ENCODE assay signal across 1 cellular context in the genomic region with DNA sequence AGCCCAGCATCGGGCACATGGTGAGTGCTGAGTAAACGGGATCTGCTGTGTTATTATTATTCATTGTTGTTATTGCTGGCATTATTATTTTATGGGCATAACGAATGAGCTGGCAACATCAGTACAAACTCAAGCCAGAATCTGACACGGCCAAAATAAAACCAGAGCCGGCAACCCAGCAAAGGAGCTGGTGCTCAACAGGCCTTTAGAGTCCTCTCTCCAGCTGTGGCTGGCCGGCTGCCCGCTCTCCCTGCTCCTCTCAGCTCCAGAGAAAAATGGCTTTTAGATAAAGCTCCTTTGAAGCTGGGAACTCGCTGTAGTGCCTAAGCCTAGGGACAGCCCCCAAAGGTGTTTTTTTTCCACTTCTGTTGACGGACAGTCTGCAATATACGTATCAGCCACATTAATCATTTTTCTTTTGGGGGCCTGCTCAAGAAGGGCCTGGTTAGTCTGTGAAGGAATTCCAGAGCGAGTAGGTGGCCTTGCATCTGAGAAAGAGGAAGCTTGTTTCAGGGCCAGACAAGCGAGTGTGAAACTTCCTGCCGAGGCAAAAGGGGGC.
TF ChIP-seq lines count a peak whose summit lies in the region.

No MANE protein-coding gene starts in this region.

TF ChIP-seq in WTC11, 78 proteins besides CTCF, POLR2A, EP300 and RAD21 (continued from another document):
- TF ChIP-seq, protein P1, sequence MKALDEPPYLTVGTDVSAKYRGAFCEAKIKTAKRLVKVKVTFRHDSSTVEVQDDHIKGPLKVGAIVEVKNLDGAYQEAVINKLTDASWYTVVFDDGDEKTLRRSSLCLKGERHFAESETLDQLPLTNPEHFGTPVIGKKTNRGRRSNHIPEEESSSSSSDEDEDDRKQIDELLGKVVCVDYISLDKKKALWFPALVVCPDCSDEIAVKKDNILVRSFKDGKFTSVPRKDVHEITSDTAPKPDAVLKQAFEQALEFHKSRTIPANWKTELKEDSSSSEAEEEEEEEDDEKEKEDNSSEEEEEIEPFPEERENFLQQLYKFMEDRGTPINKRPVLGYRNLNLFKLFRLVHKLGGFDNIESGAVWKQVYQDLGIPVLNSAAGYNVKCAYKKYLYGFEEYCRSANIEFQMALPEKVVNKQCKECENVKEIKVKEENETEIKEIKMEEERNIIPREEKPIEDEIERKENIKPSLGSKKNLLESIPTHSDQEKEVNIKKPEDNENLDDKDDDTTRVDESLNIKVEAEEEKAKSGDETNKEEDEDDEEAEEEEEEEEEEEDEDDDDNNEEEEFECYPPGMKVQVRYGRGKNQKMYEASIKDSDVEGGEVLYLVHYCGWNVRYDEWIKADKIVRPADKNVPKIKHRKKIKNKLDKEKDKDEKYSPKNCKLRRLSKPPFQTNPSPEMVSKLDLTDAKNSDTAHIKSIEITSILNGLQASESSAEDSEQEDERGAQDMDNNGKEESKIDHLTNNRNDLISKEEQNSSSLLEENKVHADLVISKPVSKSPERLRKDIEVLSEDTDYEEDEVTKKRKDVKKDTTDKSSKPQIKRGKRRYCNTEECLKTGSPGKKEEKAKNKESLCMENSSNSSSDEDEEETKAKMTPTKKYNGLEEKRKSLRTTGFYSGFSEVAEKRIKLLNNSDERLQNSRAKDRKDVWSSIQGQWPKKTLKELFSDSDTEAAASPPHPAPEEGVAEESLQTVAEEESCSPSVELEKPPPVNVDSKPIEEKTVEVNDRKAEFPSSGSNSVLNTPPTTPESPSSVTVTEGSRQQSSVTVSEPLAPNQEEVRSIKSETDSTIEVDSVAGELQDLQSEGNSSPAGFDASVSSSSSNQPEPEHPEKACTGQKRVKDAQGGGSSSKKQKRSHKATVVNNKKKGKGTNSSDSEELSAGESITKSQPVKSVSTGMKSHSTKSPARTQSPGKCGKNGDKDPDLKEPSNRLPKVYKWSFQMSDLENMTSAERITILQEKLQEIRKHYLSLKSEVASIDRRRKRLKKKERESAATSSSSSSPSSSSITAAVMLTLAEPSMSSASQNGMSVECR (CRISPR knock-in tag; IDR thresholded peaks at IDR 0.05; ENCODE audit: borderline replicate concordance): no peak
- TF ChIP-seq, protein P2, sequence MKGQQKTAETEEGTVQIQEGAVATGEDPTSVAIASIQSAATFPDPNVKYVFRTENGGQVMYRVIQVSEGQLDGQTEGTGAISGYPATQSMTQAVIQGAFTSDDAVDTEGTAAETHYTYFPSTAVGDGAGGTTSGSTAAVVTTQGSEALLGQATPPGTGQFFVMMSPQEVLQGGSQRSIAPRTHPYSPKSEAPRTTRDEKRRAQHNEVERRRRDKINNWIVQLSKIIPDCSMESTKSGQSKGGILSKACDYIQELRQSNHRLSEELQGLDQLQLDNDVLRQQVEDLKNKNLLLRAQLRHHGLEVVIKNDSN (CRISPR knock-in tag; IDR thresholded peaks at IDR 0.05): no peak
- TF ChIP-seq, protein P3, sequence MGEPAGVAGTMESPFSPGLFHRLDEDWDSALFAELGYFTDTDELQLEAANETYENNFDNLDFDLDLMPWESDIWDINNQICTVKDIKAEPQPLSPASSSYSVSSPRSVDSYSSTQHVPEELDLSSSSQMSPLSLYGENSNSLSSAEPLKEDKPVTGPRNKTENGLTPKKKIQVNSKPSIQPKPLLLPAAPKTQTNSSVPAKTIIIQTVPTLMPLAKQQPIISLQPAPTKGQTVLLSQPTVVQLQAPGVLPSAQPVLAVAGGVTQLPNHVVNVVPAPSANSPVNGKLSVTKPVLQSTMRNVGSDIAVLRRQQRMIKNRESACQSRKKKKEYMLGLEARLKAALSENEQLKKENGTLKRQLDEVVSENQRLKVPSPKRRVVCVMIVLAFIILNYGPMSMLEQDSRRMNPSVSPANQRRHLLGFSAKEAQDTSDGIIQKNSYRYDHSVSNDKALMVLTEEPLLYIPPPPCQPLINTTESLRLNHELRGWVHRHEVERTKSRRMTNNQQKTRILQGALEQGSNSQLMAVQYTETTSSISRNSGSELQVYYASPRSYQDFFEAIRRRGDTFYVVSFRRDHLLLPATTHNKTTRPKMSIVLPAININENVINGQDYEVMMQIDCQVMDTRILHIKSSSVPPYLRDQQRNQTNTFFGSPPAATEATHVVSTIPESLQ (CRISPR knock-in tag; IDR thresholded peaks at IDR 0.05): no peak
- TF ChIP-seq, protein P4, sequence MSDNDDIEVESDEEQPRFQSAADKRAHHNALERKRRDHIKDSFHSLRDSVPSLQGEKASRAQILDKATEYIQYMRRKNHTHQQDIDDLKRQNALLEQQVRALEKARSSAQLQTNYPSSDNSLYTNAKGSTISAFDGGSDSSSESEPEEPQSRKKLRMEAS (CRISPR knock-in tag; IDR thresholded peaks at IDR 0.05): no peak
- no peak for TF ChIP-seq CREM (CRISPR knock-in tag; IDR thresholded peaks at IDR 0.05)
TF ChIP-seq in WTC11: peak in this region for 0.
